Comparison of ENCODE assay signal across 22 cellular contexts in genomic region chr6:100693249-100693927, GRCh38.
DNase-seq lines count a peak whose midpoint lies in the region; ATAC-seq, FAIRE-seq and TF ChIP-seq lines count a peak whose summit lies in the region.
"Had no signal": no experiment of that assay in that cellular context is flagged by ENCODE, and none has a peak within 500 bp of the region (broad histone marks: within the 10 kb centered on the region; RNA-seq: fewer than 3 reads in every experiment).

No MANE protein-coding gene starts in this region.

- H3K27me3 Mint-ChIP-seq in chondrocyte (ENCODE audit: low read depth) = no peaks in the 10 kb centered on the region

- H3K4me1 Mint-ChIP-seq in chondrocyte (ENCODE audit: low read depth) = peaks cover 6% of the 10 kb centered on the region

- FAIRE-seq in GM12891 (lab: Jason Lieb, UNC) = no peak
- FAIRE-seq: GM12878 had no signal

- H3K9me3 Mint-ChIP-seq in chondrocyte (ENCODE audit: low read depth) = no peaks in the 10 kb centered on the region
- H3K9me3 Mint-ChIP-seq: CD8-positive, alpha-beta T cell had no signal

- no peak for TF ChIP-seq CTCF in chondrocyte (IDR thresholded peaks at IDR 0.05)

- H3K4me3 Mint-ChIP-seq in chondrocyte (ENCODE audit: unreplicated experiment) = no peak overlapping the region
- H3K4me3 Mint-ChIP-seq: CD8-positive, alpha-beta T cell had no signal

- H3K27ac Mint-ChIP-seq in chondrocyte (ENCODE audit: unreplicated experiment) = no peak overlapping the region
- H3K27ac Mint-ChIP-seq: CD8-positive, alpha-beta T cell had no signal

- peak; percentile 60 for ATAC-seq in GM18498 (IDR thresholded peaks at IDR 0.05; ENCODE audit: unreplicated experiment)
- peak; percentile 63 for ATAC-seq in GM19438 (IDR thresholded peaks at IDR 0.05; ENCODE audit: low read depth, unreplicated experiment)
- ATAC-seq in HG02798 (IDR thresholded peaks at IDR 0.05; ENCODE audit: poor library complexity, unreplicated experiment) = peak; percentile 63
- ATAC-seq in HG03175 (IDR thresholded peaks at IDR 0.05; ENCODE audit: unreplicated experiment) = peak; percentile 61
- ATAC-seq in HG02571 (IDR thresholded peaks at IDR 0.05; ENCODE audit: unreplicated experiment) = no peak
- ATAC-seq: CD8-positive, alpha-beta T cell; SK-N-SH treated with all-trans-retinoic acid at 6 μM for 48 hours had no signal

- TF ChIP-seq POLR2A in GM12891 (IDR thresholded peaks at IDR 0.05; ENCODE audit: low read depth, low read length) = no peak

- peaks cover 2% of the 10 kb centered on the region for H3K36me3 Mint-ChIP-seq in chondrocyte (ENCODE audit: low read depth)

- DNase-seq in chondrocyte (ENCODE audit: low spot score) = no peak
- no peak for DNase-seq in NK-92 treated with Interleukin-12 subunit alpha and Interleukin-12 subunit beta, amount 100 ng/mL, for 24 hours (lab: John Stamatoyannopoulos, UW)
- DNase-seq in GM12891 (ENCODE audit: insufficient read length, low spot score) = no peak
- DNase-seq: ACHN; C1 segment of cervical spinal cord; CD8-positive, alpha-beta T cell; DND-41; H7; Karpas-422; NCI-H1417; NCI-H1694 treated with DMSO at 0.1 percent for 48 hours; NCI-H2227 treated with DMSO at 0.1 percent for 48 hours; NCI-H510A treated with DMSO at 0.1 percent for 48 hours; NCI-H748 treated with DMSO at 0.1 percent for 48 hours; SIG-M5 had no signal

TF ChIP-seq in GM12891, 5 proteins besides CTCF, POLR2A, EP300 and RAD21:
- no peak for TF ChIP-seq SPI1 (IDR thresholded peaks at IDR 0.05; ENCODE audit: low read depth, low read length)
- no peak for TF ChIP-seq POU2F2 (IDR thresholded peaks at IDR 0.05; ENCODE audit: low read depth, low read length)
- no peak for TF ChIP-seq TAF1 (IDR thresholded peaks at IDR 0.05; ENCODE audit: low read depth, low read length)
- TF ChIP-seq PAX5 (IDR thresholded peaks at IDR 0.05; ENCODE audit: insufficient read depth, low read length, severe bottlenecking) = no peak
- no peak for TF ChIP-seq POLR2AphosphoS5 (IDR thresholded peaks at IDR 0.05; ENCODE audit: low read depth, low read length)
TF ChIP-seq in GM12891: peak in this region for 0.
